In the genomic region with DNA sequence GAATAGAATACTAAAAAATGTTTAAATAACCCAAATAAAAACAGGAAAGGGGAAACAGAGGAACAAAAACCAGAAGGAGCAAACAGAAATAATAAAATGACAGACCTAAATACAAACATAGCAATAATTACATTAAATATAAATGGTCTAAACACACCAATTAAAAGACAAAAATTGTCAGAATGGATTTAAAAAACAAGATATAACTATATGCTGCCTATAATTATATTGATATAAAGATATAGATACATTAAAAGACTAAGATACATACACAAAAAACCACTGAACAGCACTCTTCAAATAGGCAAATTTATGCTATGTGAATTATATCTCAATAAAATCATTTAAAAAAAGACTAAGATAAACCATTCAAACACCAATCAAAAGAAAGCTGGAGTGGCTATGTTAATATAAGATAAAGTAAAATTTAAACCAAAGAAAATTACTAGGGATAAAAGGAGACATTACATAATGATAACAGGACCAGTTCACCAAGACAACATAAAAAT, we compare ENCODE assay signal across 9 cellular contexts.
"Had no signal": no experiment of that assay in that cellular context is flagged by ENCODE, and none has a peak within 500 bp of the region (broad histone marks: within the 10 kb centered on the region; RNA-seq: fewer than 3 reads in every experiment).

No MANE protein-coding gene starts in this region.

- H3K9me3 ChIP-seq: HAP-1 had no signal

- DNase-seq: GM23248, GOT3, H7, HFFc6, KG1 had no signal

- H3K36me3 ChIP-seq: HAP-1 had no signal

- H3K4me3 ChIP-seq: GM23248, HAP-1 had no signal

- FAIRE-seq: HepG2 had no signal

- ATAC-seq: HCT116, HepG2 had no signal

- H3K4me1 ChIP-seq: HAP-1 had no signal

- H2AFZ ChIP-seq: GM23248 had no signal

- H3K27ac ChIP-seq: GM23248, HL-60 had no signal

- H3K9ac ChIP-seq: GM23248 had no signal
